In genomic region chr1:45359882-45360513, GRCh38 we compare ENCODE assay signal across 9 cellular contexts. TPM values are rescaled to one million over a fixed set of nuclear protein-coding genes. Genes with fewer than 3 reads are reported as not detected.
A peak's percentile ranks its signal among the peaks of the same experiment; 100 is the strongest.
DNase-seq lines count a peak whose midpoint lies in the region; ATAC-seq and TF ChIP-seq lines count a peak whose summit lies in the region.
"Had no signal": no experiment of that assay in that cellular context is flagged by ENCODE, and none has a peak within 500 bp of the region (broad histone marks: within the 10 kb centered on the region; RNA-seq: fewer than 3 reads in every experiment).

No MANE protein-coding gene starts in this region.

- TF ChIP-seq POLR2A in spleen (IDR thresholded peaks at IDR 0.05): no peak

- intact Hi-C loops in spleen (cut with DNase I; ENCODE audit: low total_unique reads): loop anchor here (5.0 to 10.0 kb wide), 2 partner anchors 132 to 215 kb away; partner anchors contain the start of gene TESK2

- H3K9me2 ChIP-seq in DOHH2 (replicated peaks; ENCODE audit: control insufficient read depth, low read length): no peaks in the 10 kb centered on the region

- no peaks in the 10 kb centered on the region for H3K27me3 ChIP-seq in DOHH2 (ENCODE audit: control insufficient read depth, low read length)
- no peaks in the 10 kb centered on the region for H3K27me3 ChIP-seq in spleen (replicated peaks in 1 of 7)

- H3K36me3 ChIP-seq in DOHH2 (ENCODE audit: control insufficient read depth, low read length): no peaks in the 10 kb centered on the region
- peaks cover 0 to 2% (median 0%) of the 10 kb centered on the region in 6 donors for H3K36me3 ChIP-seq in spleen

- peak; percentile 36 for DNase-seq in LoVo (ENCODE audit: low spot score)
- peak; percentile 81 for DNase-seq in iris pigment epithelial cell (ENCODE audit: low read depth)
- DNase-seq in spleen: no peak

- peaks cover 2% of the 10 kb centered on the region for H3K27me3 Mint-ChIP-seq in brain
- H3K27me3 Mint-ChIP-seq: dendritic cell treated with granulocyte-macrophage colony-stimulating factor and Interleukin-4, amounts not matched to agents 40 ng/mL and 50 ng/mL, for 4 days had no signal

- peaks cover 20% of the 10 kb centered on the region for H3K4me1 Mint-ChIP-seq in brain

- H3F3A ChIP-seq in DOHH2 (ENCODE audit: control insufficient read depth, insufficient read depth): peaks cover 7% of the 10 kb centered on the region

- H3K4me3 ChIP-seq in DOHH2 (ENCODE audit: low read length) (no peak overlapping the region; the same call in 1 of the 2 replicates), spleen (peak overlapping the region in 1 of 8 donors; percentile 25)

- peaks cover 31% of the 10 kb centered on the region for H3K4me1 ChIP-seq in DOHH2 (ENCODE audit: control insufficient read depth, low read length)
- peaks cover 14 to 24% (median 20%) of the 10 kb centered on the region in 6 donors for H3K4me1 ChIP-seq in spleen

- peak overlapping the region; percentile 38 for H3K4me2 ChIP-seq in DOHH2 (ENCODE audit: low read length)

- TF ChIP-seq CTCF in DOHH2 (IDR thresholded peaks at IDR 0.05; ENCODE audit: low read depth, low read length, poor library complexity, severe bottlenecking): peak; percentile 68
- peak; percentile 82 to 84 for TF ChIP-seq CTCF in brain (conservative IDR thresholded peaks at IDR 0.05)
- peak; percentile 33 to 76 (median 64) for TF ChIP-seq CTCF in spleen (IDR thresholded peaks at IDR 0.05 in 8 of 11, conservative IDR thresholded peaks at IDR 0.05 in 3 of 11)

- 26 to 32% (median 31%) methylated on average over 7 of the region's 7 CpGs for WGBS in spleen, 5 donors

- H3K9me3 ChIP-seq in DOHH2 (ENCODE audit: control insufficient read depth, insufficient read depth, low read length): no peaks in the 10 kb centered on the region
- H3K9me3 ChIP-seq in spleen: no peaks in the 10 kb centered on the region

- H3K27ac ChIP-seq in DOHH2 (ENCODE audit: low read depth, low read length) (no peak overlapping the region), spleen (peak overlapping the region; percentile 55 to 81 (median 74))

- H3K79me2 ChIP-seq in DOHH2 (ENCODE audit: control insufficient read depth, low read length): no peaks in the 10 kb centered on the region

- peak overlapping the region in 1 of 5 experiments; percentile 9 for H3K4me3 Mint-ChIP-seq in brain
- H3K4me3 Mint-ChIP-seq: dendritic cell treated with granulocyte-macrophage colony-stimulating factor and Interleukin-4, amounts not matched to agents 40 ng/mL and 50 ng/mL, for 4 days had no signal

- H3K36me3 Mint-ChIP-seq in brain: no peaks in the 10 kb centered on the region

- ATAC-seq in SK-N-SH treated with all-trans-retinoic acid at 6 μM for 48 hours (peak; percentile 90), HG02610 (IDR thresholded peaks at IDR 0.05; ENCODE audit: unreplicated experiment) (no peak), GM19023 (IDR thresholded peaks at IDR 0.05; ENCODE audit: unreplicated experiment) (no peak)

- peaks cover 0 to 3% (median 0%) of the 10 kb centered on the region in 5 experiments for H3K9me3 Mint-ChIP-seq in brain
- H3K9me3 Mint-ChIP-seq: dendritic cell treated with granulocyte-macrophage colony-stimulating factor and Interleukin-4, amounts not matched to agents 40 ng/mL and 50 ng/mL, for 4 days had no signal

- no peaks in the 10 kb centered on the region for H4K20me1 ChIP-seq in DOHH2 (ENCODE audit: control insufficient read depth, insufficient read depth, low read depth, low read length)

- H3K27ac Mint-ChIP-seq in brain: peak overlapping the region in 3 of 5 experiments; percentile 26 to 67 (median 54)
- H3K27ac Mint-ChIP-seq: dendritic cell treated with granulocyte-macrophage colony-stimulating factor and Interleukin-4, amounts not matched to agents 40 ng/mL and 50 ng/mL, for 4 days had no signal

TF ChIP-seq in SK-N-SH treated with all-trans-retinoic acid at 6 μM for 48 hours, 23 proteins besides CTCF, POLR2A, EP300 and RAD21:
- TF ChIP-seq TOX (CRISPR knock-in tag; IDR thresholded peaks at IDR 0.05; ENCODE audit: borderline replicate concordance) (no peak), RARB (CRISPR knock-in tag; IDR thresholded peaks at IDR 0.05) (no peak), ZFP3 (CRISPR knock-in tag; IDR thresholded peaks at IDR 0.05) (no peak), SNAI2 (CRISPR knock-in tag; IDR thresholded peaks at IDR 0.05) (no peak), ZFP30 (CRISPR knock-in tag; IDR thresholded peaks at IDR 0.05) (no peak)

RNA-seq across cellular contexts. Expression of gene MUTYH, which starts 19.8 kb away (rescaled TPM):
- polyA plus RNA-seq in brain (ENCODE audit: insufficient read depth, low read depth, low replicate concordance) (31.8 TPM), spleen (10 to 100 TPM; 25.4 to 46.9 (median 37.9) TPM)
- 10 to 100 TPM; 26.3 to 41.1 (median 36.4) TPM for total RNA-seq in spleen

RNA-seq across cellular contexts. Expression of gene TOE1, which starts 20.0 kb away (rescaled TPM):
- 10.6 TPM for polyA plus RNA-seq in brain (ENCODE audit: insufficient read depth, low read depth, low replicate concordance)
- 10 to 100 TPM in 6 of 7 donors, 1 to 10 TPM in 1; 8.9 to 12.6 (median 11.7) TPM for total RNA-seq in spleen
- polyA plus RNA-seq in spleen: 10 to 100 TPM in 2 of 3 donors, 1 to 10 TPM in 1; 8.7 to 11.6 (median 10.6) TPM

RNA-seq across cellular contexts. Expression of gene HPDL, which starts 33.3 kb away (rescaled TPM):
- polyA plus RNA-seq in brain (ENCODE audit: insufficient read depth, low read depth, low replicate concordance) (9.4 TPM), spleen (1 to 10 TPM; 2.3 to 4.6 (median 3.5) TPM)
- total RNA-seq in spleen: 1 to 10 TPM in 4 of 7 donors, under 1 TPM in 3; 0.73 to 3.7 (median 1.3) TPM
